ENCODE assay signal across 27 cellular contexts in genomic region chr10:18551473-18551872, GRCh38.
"Had no signal": no experiment of that assay in that cellular context is flagged by ENCODE, and none has a peak within 500 bp of the region (broad histone marks: within the 10 kb centered on the region; RNA-seq: fewer than 3 reads in every experiment).

No MANE protein-coding gene starts in this region.

- FAIRE-seq: pancreas, small intestine, urothelium cell line had no signal

- H3K36me3 ChIP-seq: prostate gland, thoracic aorta, vagina had no signal

- DNase-seq: naive thymus-derived CD8-positive, alpha-beta T cell; nephron progenitor cell; nucleus accumbens; pancreas; retina; right cardiac atrium; right lobe of liver; sigmoid colon; small intestine; stimulated activated CD4-positive, alpha-beta T cell treated with anti-CD3 and anti-CD28 coated beads, Interleukin-15, amount 100 ng/mL, for 24 hours; stimulated activated CD4-positive, alpha-beta T cell treated with anti-CD3 and anti-CD28 coated beads, Interleukin-2, amount 100 ng/mL, for 24 hours; stimulated activated CD4-positive, alpha-beta T cell treated with anti-CD3 and anti-CD28 coated beads, Interleukin-2, amount 100 ng/mL, for 48 hours; stimulated activated CD4-positive, alpha-beta T cell treated with anti-CD3 and anti-CD28 coated beads, Interleukin-4, amount 100 ng/mL, for 24 hours; stimulated activated naive B cell treated with anti-CD40 and anti-IgM and Interleukin-4, amounts not matched to agents 10 μg/mL and 1 μg/mL and 100 μg/mL, for 72 hours; stimulated activated naive CD4-positive, alpha-beta T cell treated with Interleukin-2 at 50 U/mL for 16 hours; stomach; thyroid gland; trophoblast cell; upper lobe of left lung had no signal

- H3K4me1 ChIP-seq: pancreas, prostate gland, right lobe of liver, sigmoid colon, stomach, thyroid gland, tibial nerve, upper lobe of left lung, vagina had no signal

- H3K27ac ChIP-seq: neutrophil, pancreas, prostate gland, right lobe of liver, sigmoid colon, stomach, thoracic aorta, thyroid gland, tibial nerve, upper lobe of left lung, vagina had no signal

- ATAC-seq: naive thymus-derived CD8-positive, alpha-beta T cell; natural killer cell treated with Interleukin-12 subunit alpha and Interleukin-12 subunit beta and Interleukin-15 and Interleukin-18, amount 100 ng/mL, for 72 hours; pancreas; right lobe of liver; stimulated activated effector memory CD8-positive, alpha-beta T cell treated with anti-CD3 and anti-CD28 coated beads, Interleukin-12 subunit alpha, Interleukin-12 subunit beta, amount 100 ng/mL, for 72 hours; stimulated activated naive B cell treated with anti-CD40 and anti-IgM and Interleukin-4, amounts not matched to agents 10 μg/mL and 1 μg/mL and 100 μg/mL, for 72 hours had no signal

- H3K9me3 ChIP-seq: neutrophil, pancreas, prostate gland, right lobe of liver, stomach, thoracic aorta, thyroid gland, tibial nerve, upper lobe of left lung, vagina had no signal

- H3K27me3 ChIP-seq: neutrophil, pancreas, right lobe of liver, sigmoid colon, stomach, thyroid gland, tibial nerve, upper lobe of left lung, vagina had no signal

- H3K4me3 ChIP-seq: pancreas, prostate gland, right lobe of liver, sigmoid colon, stomach, thoracic aorta, thyroid gland, tibial nerve, upper lobe of left lung, vagina had no signal
